ENCODE assay signal across 37 cellular contexts in the genomic region with DNA sequence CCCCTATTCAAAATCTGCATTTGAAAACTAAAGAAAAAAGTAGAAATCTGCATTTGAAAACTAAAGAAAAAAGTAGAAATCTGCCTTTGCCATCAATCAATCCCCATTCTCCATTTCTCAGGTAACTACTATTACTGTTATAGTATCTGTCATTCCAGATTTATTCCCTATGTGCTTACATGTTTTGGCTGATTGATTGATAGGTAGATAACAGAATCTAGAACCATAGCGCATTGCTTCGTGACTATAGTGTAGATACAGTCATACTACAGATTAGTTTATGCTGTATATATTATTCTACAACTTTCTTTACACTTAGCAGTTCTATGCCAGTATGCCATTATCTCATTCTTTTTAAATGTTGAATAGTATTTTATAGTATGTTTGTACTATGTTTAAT.
"Had no signal": no experiment of that assay in that cellular context is flagged by ENCODE, and none has a peak within 500 bp of the region (broad histone marks: within the 10 kb centered on the region; RNA-seq: fewer than 3 reads in every experiment).

No MANE protein-coding gene starts in this region.

- DNase-seq: activated CD4-positive, alpha-beta memory T cell treated with anti-CD3 and anti-CD28 coated beads, Interleukin-2, amount 10 ng/mL, durations not matched to agents 7 days and 5 days; activated CD4-positive, alpha-beta T cell treated with anti-CD3 and anti-CD28 coated beads for 1 hour; activated CD4-positive, alpha-beta T cell treated with anti-CD3 and anti-CD28 coated beads for 4 hours; activated CD4-positive, alpha-beta T cell treated with anti-CD3 and anti-CD28 coated beads, Interleukin-2, amount 10 ng/mL, durations not matched to agents 7 days and 5 days; activated CD4-positive, alpha-beta T cell treated with anti-CD3 and anti-CD28 coated beads, Interleukin-2, amount 50 U/mL, for 4 hours; activated CD8-positive, alpha-beta memory T cell treated with anti-CD3 and anti-CD28 coated beads for 24 hours; activated effector memory CD4-positive, alpha-beta T cell treated with Interleukin-2 at 50 U/mL for 16 hours; activated gamma-delta T cell treated with Interleukin-2 at 50 U/mL for 16 hours; activated naive CD4-positive, alpha-beta T cell treated with anti-CD3 and anti-CD28 coated beads, Interleukin-2, amount 50 U/mL, for 16 hours; activated naive CD4-positive, alpha-beta T cell treated with Interleukin-2 at 50 U/mL for 16 hours; activated naive CD8-positive, alpha-beta T cell treated with anti-CD3 and anti-CD28 coated beads for 36 hours; activated naive CD8-positive, alpha-beta T cell treated with anti-CD3 and anti-CD28 coated beads, Interleukin-2, amount 50 U/mL, for 24 hours; activated T-cell treated with anti-CD3 and anti-CD28 coated beads, Interleukin-2, amount 50 U/mL, for 4 hours; adrenal gland; amygdala; aorta; central memory CD4-positive, alpha-beta T cell; cerebellar nuclear complex; colonic mucosa; dorsolateral prefrontal cortex; effector memory CD4-positive, alpha-beta T cell; endodermal cell; erythroblast; foreskin keratinocyte; gastrocnemius medialis; glutamatergic neuron; heart left ventricle; T-helper 2 cell had no signal

- H3K36me3 ChIP-seq: adrenal gland, breast epithelium, cardiac muscle cell, colonic mucosa, esophagus muscularis mucosa, gastrocnemius medialis, heart left ventricle had no signal

- H3K27ac Mint-ChIP-seq: activated CD4-positive, alpha-beta memory T cell treated with anti-CD3 and anti-CD28 coated beads, Interleukin-2, amount 10 ng/mL, durations not matched to agents 7 days and 5 days; activated CD4-positive, alpha-beta T cell treated with anti-CD3 and anti-CD28 coated beads, Interleukin-2, amount 10 ng/mL, durations not matched to agents 7 days and 5 days; activated naive CD8-positive, alpha-beta T cell treated with anti-CD3 and anti-CD28 coated beads for 36 hours; activated naive CD8-positive, alpha-beta T cell treated with anti-CD3 and anti-CD28 coated beads, Interleukin-2, amount 50 U/mL, for 24 hours; activated T-helper 17 cell treated with anti-CD3 and anti-CD28 coated beads, Interleukin-2, amount 50 U/mL, for 72 hours; brain; dendritic cell treated with granulocyte-macrophage colony-stimulating factor and Interleukin-4, amounts not matched to agents 40 ng/mL and 50 ng/mL, for 4 days; endodermal cell; WTC11 had no signal

- ATAC-seq: activated naive CD8-positive, alpha-beta T cell treated with anti-CD3 and anti-CD28 coated beads, Interleukin-2, amount 50 U/mL, for 24 hours; activated T-cell treated with anti-CD3 and anti-CD28 coated beads, Interleukin-2, amount 50 U/mL, for 4 hours; activated T-helper 17 cell treated with anti-CD3 and anti-CD28 coated beads, Interleukin-2, amount 50 U/mL, for 72 hours; foreskin keratinocyte; gastrocnemius medialis; heart left ventricle; WTC11 had no signal

- H3K27me3 ChIP-seq: adrenal gland, breast epithelium, cardiac muscle cell, colonic mucosa, esophagus muscularis mucosa, foreskin keratinocyte, gastrocnemius medialis, heart left ventricle had no signal

- H3K27me3 Mint-ChIP-seq: activated naive CD8-positive, alpha-beta T cell treated with anti-CD3 and anti-CD28 coated beads for 36 hours; dendritic cell treated with granulocyte-macrophage colony-stimulating factor and Interleukin-4, amounts not matched to agents 40 ng/mL and 50 ng/mL, for 4 days had no signal

- FAIRE-seq: TTC549 had no signal

- H3K4me1 ChIP-seq: adrenal gland, breast epithelium, colonic mucosa, esophagus muscularis mucosa, gastrocnemius medialis, heart left ventricle had no signal

- H3K4me3 ChIP-seq: adrenal gland, breast epithelium, cardiac muscle cell, colonic mucosa, dorsolateral prefrontal cortex, esophagus muscularis mucosa, gastrocnemius medialis, heart left ventricle had no signal

- H3K4me3 Mint-ChIP-seq: activated CD4-positive, alpha-beta memory T cell treated with anti-CD3 and anti-CD28 coated beads, Interleukin-2, amount 10 ng/mL, durations not matched to agents 7 days and 5 days; activated CD4-positive, alpha-beta T cell treated with anti-CD3 and anti-CD28 coated beads, Interleukin-2, amount 10 ng/mL, durations not matched to agents 7 days and 5 days; activated naive CD8-positive, alpha-beta T cell treated with anti-CD3 and anti-CD28 coated beads for 36 hours; activated naive CD8-positive, alpha-beta T cell treated with anti-CD3 and anti-CD28 coated beads, Interleukin-2, amount 50 U/mL, for 24 hours; activated T-cell treated with anti-CD3 and anti-CD28 coated beads, Interleukin-2, amount 50 U/mL, for 4 hours; activated T-helper 17 cell treated with anti-CD3 and anti-CD28 coated beads, Interleukin-2, amount 50 U/mL, for 72 hours; brain; dendritic cell treated with granulocyte-macrophage colony-stimulating factor and Interleukin-4, amounts not matched to agents 40 ng/mL and 50 ng/mL, for 4 days; endodermal cell; WTC11 had no signal

- H3K9me3 Mint-ChIP-seq: activated CD4-positive, alpha-beta memory T cell treated with anti-CD3 and anti-CD28 coated beads, Interleukin-2, amount 10 ng/mL, durations not matched to agents 7 days and 5 days; activated CD4-positive, alpha-beta T cell treated with anti-CD3 and anti-CD28 coated beads, Interleukin-2, amount 10 ng/mL, durations not matched to agents 7 days and 5 days; activated naive CD8-positive, alpha-beta T cell treated with anti-CD3 and anti-CD28 coated beads for 36 hours; activated naive CD8-positive, alpha-beta T cell treated with anti-CD3 and anti-CD28 coated beads, Interleukin-2, amount 50 U/mL, for 24 hours; activated T-cell treated with anti-CD3 and anti-CD28 coated beads, Interleukin-2, amount 50 U/mL, for 4 hours; activated T-helper 17 cell treated with anti-CD3 and anti-CD28 coated beads, Interleukin-2, amount 50 U/mL, for 72 hours; brain; dendritic cell treated with granulocyte-macrophage colony-stimulating factor and Interleukin-4, amounts not matched to agents 40 ng/mL and 50 ng/mL, for 4 days; endodermal cell; WTC11 had no signal

- H3K27ac ChIP-seq: adrenal gland, breast epithelium, cardiac muscle cell, colonic mucosa, dorsolateral prefrontal cortex, esophagus muscularis mucosa, foreskin keratinocyte, gastrocnemius medialis, heart left ventricle, VCaP had no signal

- H3K4me1 Mint-ChIP-seq: activated CD4-positive, alpha-beta T cell treated with anti-CD3 and anti-CD28 coated beads, Interleukin-2, amount 10 ng/mL, durations not matched to agents 7 days and 5 days; activated naive CD8-positive, alpha-beta T cell treated with anti-CD3 and anti-CD28 coated beads for 36 hours; activated naive CD8-positive, alpha-beta T cell treated with anti-CD3 and anti-CD28 coated beads, Interleukin-2, amount 50 U/mL, for 24 hours; activated T-helper 17 cell treated with anti-CD3 and anti-CD28 coated beads, Interleukin-2, amount 50 U/mL, for 72 hours had no signal

- H3K36me3 Mint-ChIP-seq: activated naive CD8-positive, alpha-beta T cell treated with anti-CD3 and anti-CD28 coated beads for 36 hours; brain; WTC11 had no signal

- H3K9me3 ChIP-seq: adrenal gland, breast epithelium, colonic mucosa, esophagus muscularis mucosa, gastrocnemius medialis, heart left ventricle had no signal
